Comparison of ENCODE assay signal across 30 cellular contexts in the genomic region with DNA sequence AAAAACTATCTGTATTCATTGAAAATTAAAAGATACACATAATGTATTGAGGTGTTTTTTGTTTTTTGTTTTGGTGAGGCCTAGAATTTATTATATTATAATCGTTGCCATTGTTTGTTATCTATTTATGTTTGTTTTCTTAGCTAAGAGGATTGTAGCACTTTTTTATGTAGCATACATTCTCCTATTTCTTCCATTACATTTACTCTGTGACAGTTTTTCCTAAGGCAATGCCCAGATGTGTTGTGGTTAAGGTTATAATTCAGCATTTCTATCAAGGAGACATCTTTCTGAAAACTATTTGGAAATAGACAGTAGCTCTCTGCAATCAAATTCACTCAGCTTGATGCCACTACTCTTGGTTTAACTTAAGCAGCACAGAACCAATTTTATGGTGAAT.
"Had no signal": no experiment of that assay in that cellular context is flagged by ENCODE, and none has a peak within 500 bp of the region (broad histone marks: within the 10 kb centered on the region; RNA-seq: fewer than 3 reads in every experiment).

No MANE protein-coding gene starts in this region.

- H3K4me2 ChIP-seq: hepatocyte had no signal

- H3K9me3 ChIP-seq: ascending aorta, colonic mucosa, gastrocnemius medialis had no signal

- DNase-seq: activated CD4-positive, alpha-beta memory T cell treated with anti-CD3 and anti-CD28 coated beads, Interleukin-2, amount 10 ng/mL, durations not matched to agents 7 days and 5 days; activated CD4-positive, alpha-beta T cell treated with anti-CD3 and anti-CD28 coated beads for 1 hour; activated CD4-positive, alpha-beta T cell treated with anti-CD3 and anti-CD28 coated beads for 4 hours; activated CD4-positive, alpha-beta T cell treated with anti-CD3 and anti-CD28 coated beads, Interleukin-2, amount 10 ng/mL, durations not matched to agents 7 days and 5 days; activated CD4-positive, alpha-beta T cell treated with anti-CD3 and anti-CD28 coated beads, Interleukin-2, amount 50 U/mL, for 4 hours; activated CD8-positive, alpha-beta memory T cell treated with anti-CD3 and anti-CD28 coated beads, Interleukin-2, amount 50 U/mL, for 48 hours; activated gamma-delta T cell; activated naive CD4-positive, alpha-beta T cell; activated naive CD4-positive, alpha-beta T cell treated with anti-CD3 and anti-CD28 coated beads, Interleukin-2, amount 10 ng/mL, durations not matched to agents 7 days and 5 days; activated naive CD8-positive, alpha-beta T cell treated with anti-CD3 and anti-CD28 coated beads, Interleukin-2, amount 10 ng/mL, durations not matched to agents 7 days and 5 days; activated T-cell treated with anti-CD3 and anti-CD28 coated beads for 4 hours; activated T-cell treated with anti-CD3 and anti-CD28 coated beads, Interleukin-2, amount 50 U/mL, for 24 hours; activated T-cell treated with anti-CD3 and anti-CD28 coated beads, Interleukin-2, amount 50 U/mL, for 72 hours; central memory CD4-positive, alpha-beta T cell; cerebellar nuclear complex; colonic mucosa; effector CD4-positive, alpha-beta T cell; effector memory CD8-positive, alpha-beta T cell; erythroblast; foreskin keratinocyte; gastrocnemius medialis; glutamatergic neuron; heart right ventricle; T-helper 2 cell had no signal

- ATAC-seq: activated naive CD4-positive, alpha-beta T cell treated with anti-CD3 and anti-CD28 coated beads, Interleukin-2, amount 50 U/mL, for 72 hours; activated T-cell treated with anti-CD3 and anti-CD28 coated beads, Interleukin-2, amount 50 U/mL, for 72 hours; effector memory CD8-positive, alpha-beta T cell; foreskin keratinocyte; gastrocnemius medialis; heart right ventricle had no signal

- H3K4me3 ChIP-seq: ascending aorta, breast epithelium, cardiac muscle cell, colonic mucosa, esophagus muscularis mucosa, gastrocnemius medialis, heart right ventricle, hepatocyte had no signal

- H2AFZ ChIP-seq: hepatocyte had no signal

- H3K4me1 ChIP-seq: ascending aorta, breast epithelium, colonic mucosa, esophagus muscularis mucosa, foreskin keratinocyte, gastrocnemius medialis, heart right ventricle had no signal

- H3K79me2 ChIP-seq: hepatocyte had no signal

- H3K27me3 ChIP-seq: ascending aorta, breast epithelium, cardiac muscle cell, colonic mucosa, esophagus muscularis mucosa, gastrocnemius medialis, hepatocyte had no signal

- H3K27ac ChIP-seq: ascending aorta, breast epithelium, cardiac muscle cell, colonic mucosa, esophagus muscularis mucosa, foreskin keratinocyte, gastrocnemius medialis, heart right ventricle, hepatocyte had no signal

- H3K36me3 ChIP-seq: ascending aorta, breast epithelium, cardiac muscle cell, colonic mucosa, esophagus muscularis mucosa, gastrocnemius medialis, heart right ventricle had no signal
